Comparison of ENCODE assay signal across 8 cellular contexts in the genomic region with DNA sequence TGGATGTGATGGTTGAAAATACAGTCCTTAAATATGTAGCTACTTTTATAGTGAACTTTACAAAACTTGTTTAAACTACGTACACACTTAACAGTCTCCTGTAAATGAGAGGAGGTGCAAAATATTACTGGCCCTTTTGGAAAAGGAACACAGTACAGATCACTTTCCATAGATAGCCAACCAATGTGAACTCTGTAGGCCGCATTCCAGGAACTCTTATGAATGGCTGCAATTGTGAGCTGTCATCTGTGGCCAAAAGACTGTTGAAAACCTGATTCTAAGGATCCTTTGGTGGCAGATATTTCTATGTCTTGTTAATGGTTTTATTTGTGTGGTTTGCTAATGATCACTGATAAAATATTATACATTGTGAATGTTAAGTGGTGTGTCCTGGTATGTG. TPM values are rescaled to one million over a fixed set of nuclear protein-coding genes. Genes with fewer than 3 reads are reported as not detected.
DNase-seq lines count a peak whose midpoint lies in the region; ATAC-seq and TF ChIP-seq lines count a peak whose summit lies in the region.

No MANE protein-coding gene starts in this region.

- peak overlapping the region; percentile 89 for H3K27ac Mint-ChIP-seq in MCF 10A (ENCODE audit: low read depth, unreplicated experiment)

- peaks cover 4 to 12% of the 10 kb centered on the region in 2 donors for H3K4me1 ChIP-seq in aorta (ENCODE audit: control insufficient read depth in 1 of 2, insufficient read depth in 2 of 2, low read length in 2 of 2)

- ATAC-seq in HG02973 (IDR thresholded peaks at IDR 0.05; ENCODE audit: unreplicated experiment), result no peak
- no peak for ATAC-seq in GM21390 (IDR thresholded peaks at IDR 0.05; ENCODE audit: unreplicated experiment)
- ATAC-seq in aorta (ENCODE audit: low FRiP score), result no peak
- ATAC-seq in GM21360 (IDR thresholded peaks at IDR 0.05; ENCODE audit: unreplicated experiment), result no peak

- TF ChIP-seq CTCF in BJ (IDR thresholded peaks at IDR 0.05; ENCODE audit: insufficient read depth, low read depth, low read length) (no peak), MCF 10A (IDR thresholded peaks at IDR 0.05; ENCODE audit: unreplicated experiment) (no peak)

- no peaks in the 10 kb centered on the region for H3K27me3 Mint-ChIP-seq in MCF 10A (ENCODE audit: insufficient read depth, unreplicated experiment)

- no peak for DNase-seq in BJ (ENCODE audit: low read depth)
- DNase-seq in MCF 10A (ENCODE audit: unreplicated experiment), result peak; percentile 66
- DNase-seq in lung microvascular endothelial cell (ENCODE audit: low read depth in 2 of 2), result peak; percentile 50 to 54
- DNase-seq in aorta, result no peak

- H3K36me3 Mint-ChIP-seq in MCF 10A (ENCODE audit: insufficient read depth, unreplicated experiment), result peaks cover 15% of the 10 kb centered on the region

- peak overlapping the region; percentile 84 for H3K4me3 ChIP-seq in BJ (ENCODE audit: low read depth, low read length)
- peak overlapping the region in 1 of 2 donors; percentile 51 for H3K4me3 ChIP-seq in aorta (ENCODE audit: low read length in 2 of 2)

- no peaks in the 10 kb centered on the region for H3K27me3 ChIP-seq in BJ (ENCODE audit: control insufficient read depth, insufficient read depth, low read length)
- H3K27me3 ChIP-seq in aorta (ENCODE audit: control insufficient read depth in 1 of 2, insufficient read depth in 2 of 2, low read length in 1 of 2), result no peaks in the 10 kb centered on the region

- H3K36me3 ChIP-seq in BJ (ENCODE audit: control insufficient read depth, insufficient read depth, low read length), result peaks cover 4% of the 10 kb centered on the region; the same call in 1 of the 2 replicates
- no peaks in the 10 kb centered on the region for H3K36me3 ChIP-seq in aorta (ENCODE audit: control insufficient read depth in 1 of 2, insufficient read depth in 2 of 2, low read length in 1 of 2)

- H3K9me3 ChIP-seq in aorta (ENCODE audit: control insufficient read depth, low read length), result no peaks in the 10 kb centered on the region

- no peak for TF ChIP-seq RAD21 in Ishikawa (IDR thresholded peaks at IDR 0.05; ENCODE audit: low read depth)

- BruUV-seq in MCF 10A (replicated peaks; lab: Mats Ljungman, UMichigan), result no TSS peak

- WGBS in aorta, 2 donors, result 1 to 5% methylated on average over 2 of the region's 2 CpGs

- peak overlapping the region; percentile 74 for H3K4me3 Mint-ChIP-seq in MCF 10A (ENCODE audit: unreplicated experiment)

- peaks cover 43% of the 10 kb centered on the region for H3K4me1 Mint-ChIP-seq in MCF 10A (ENCODE audit: insufficient read depth, unreplicated experiment)

- POLR2A ChIA-PET in BJ (lab: Charles Lee) (interaction anchor here (1.0 to 1.2 kb wide), 2 partner anchors 16 to 118 kb away, joined by 3 to 4 read pairs; no protein-coding TSS in a partner anchor), MCF 10A (lab: Yijun Ruan, JAX) (interaction anchor here (0.6 to 9.1 kb wide), 18 partner anchors 18 to 443 kb away, joined by 3 to 103 read pairs (median 4); a partner anchor contains a TSS)

- intact Hi-C loops in MCF 10A (cut with micrococcal nuclease), result loop anchor here (5.0 kb wide), 2 partner anchors 53 to 112 kb away; no protein-coding TSS in a partner anchor
- intact Hi-C loops in aorta (cut with DNase I), result loop anchor here (5.0 to 10.0 kb wide), 3 partner anchors 33 to 189 kb away; no protein-coding TSS in a partner anchor

- no peak for TF ChIP-seq EP300 in Ishikawa (IDR thresholded peaks at IDR 0.05; ENCODE audit: borderline replicate concordance)

- H3K9me3 Mint-ChIP-seq in MCF 10A (ENCODE audit: unreplicated experiment), result no peaks in the 10 kb centered on the region

- CTCF ChIA-PET in BJ (lab: Yijun Ruan, JAX) (interaction anchor here (0.8 to 1.0 kb wide), 2 partner anchors 81 to 90 kb away, joined by 3 read pairs; no protein-coding TSS in a partner anchor), MCF 10A (lab: Yijun Ruan, JAX) (interaction anchor here (0.6 to 1.7 kb wide), 5 partner anchors 10 to 127 kb away, joined by 3 to 7 read pairs (median 3); no protein-coding TSS in a partner anchor)

- no peak overlapping the region for H3K27ac ChIP-seq in aorta (ENCODE audit: low read depth in 1 of 2, low read length in 2 of 2)

TF ChIP-seq in Ishikawa, 13 proteins besides CTCF, POLR2A, EP300 and RAD21:
- no peak for TF ChIP-seq TAF1 (IDR thresholded peaks at IDR 0.05; ENCODE audit: low read depth)
- TF ChIP-seq TEAD4 (IDR thresholded peaks at IDR 0.05), result peak; percentile 43; the same call in 1 of the 2 replicates

RNA-seq across cellular contexts. Expression of a gene that starts 6.2 kb away (rescaled TPM):
- polyA plus RNA-seq in BJ (2011; rRNA removed) (8.4 and 13.9 TPM in 2 replicates), aorta (10 to 100 TPM; 10.6 to 11.5 TPM)
- polyA minus RNA-seq in BJ (2011; rRNA and poly(A)+ RNA removed), result 25.4 and 26.1 TPM in 2 replicates
- total RNA-seq in MCF 10A (2022) (31.2 and 36.2 TPM in 2 replicates), lung microvascular endothelial cell (3.7 and 5.8 TPM in 2 replicates), aorta (10 to 100 TPM; 43.9 to 64.7 TPM)

Comparison
In these comparisons a context has a peak if more than half of its experiments do, and no peak if none do; other contexts are left out.
1. DNase-seq: peak in MCF 10A (single experiment) and lung microvascular endothelial cell (2 of 2); none in BJ (single experiment) and aorta (0 of 2).